1 cellular context compared by ENCODE assay signal in the genomic region with DNA sequence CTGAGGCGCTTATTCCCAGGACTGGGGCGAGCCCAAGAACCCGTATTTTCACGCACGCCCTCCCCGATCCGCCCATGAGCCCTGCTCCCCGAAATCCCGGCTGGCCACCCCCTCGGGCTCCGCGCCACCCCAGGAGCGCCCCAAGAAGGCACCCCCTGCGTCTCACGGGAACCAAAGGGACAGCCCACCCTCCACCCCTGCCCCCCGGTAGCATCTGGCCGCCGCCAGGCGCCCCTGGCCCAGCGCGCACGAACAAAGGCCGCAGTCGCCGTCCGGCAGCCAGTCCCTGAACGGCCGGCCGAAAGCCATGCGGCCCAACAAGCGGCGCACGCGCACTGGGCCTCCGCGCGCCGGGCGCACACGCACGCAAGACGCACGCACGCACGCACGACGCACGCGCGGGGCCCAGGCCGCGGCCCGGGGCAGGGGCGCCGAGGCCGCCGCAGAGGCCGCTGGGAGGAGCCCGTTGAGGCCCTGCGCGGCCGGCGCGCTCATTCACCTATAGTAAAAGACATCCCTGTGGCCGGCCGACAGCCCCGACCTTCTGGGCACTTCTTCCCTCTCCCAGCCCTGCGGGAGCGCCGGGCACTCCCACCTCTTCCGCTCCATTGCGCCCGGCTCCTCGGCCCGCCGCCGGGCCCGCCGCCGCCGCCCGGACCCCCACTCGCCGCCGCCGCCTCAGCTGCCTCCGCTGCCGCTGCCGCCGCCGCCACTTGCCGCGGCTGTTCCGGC.
TF ChIP-seq lines count a peak whose summit lies in the region.

No MANE protein-coding gene starts in this region.

TF ChIP-seq in K562, 482 proteins besides CTCF, POLR2A, EP300 and RAD21 (continued from another document and continues in another):
- TF ChIP-seq, protein P1, sequence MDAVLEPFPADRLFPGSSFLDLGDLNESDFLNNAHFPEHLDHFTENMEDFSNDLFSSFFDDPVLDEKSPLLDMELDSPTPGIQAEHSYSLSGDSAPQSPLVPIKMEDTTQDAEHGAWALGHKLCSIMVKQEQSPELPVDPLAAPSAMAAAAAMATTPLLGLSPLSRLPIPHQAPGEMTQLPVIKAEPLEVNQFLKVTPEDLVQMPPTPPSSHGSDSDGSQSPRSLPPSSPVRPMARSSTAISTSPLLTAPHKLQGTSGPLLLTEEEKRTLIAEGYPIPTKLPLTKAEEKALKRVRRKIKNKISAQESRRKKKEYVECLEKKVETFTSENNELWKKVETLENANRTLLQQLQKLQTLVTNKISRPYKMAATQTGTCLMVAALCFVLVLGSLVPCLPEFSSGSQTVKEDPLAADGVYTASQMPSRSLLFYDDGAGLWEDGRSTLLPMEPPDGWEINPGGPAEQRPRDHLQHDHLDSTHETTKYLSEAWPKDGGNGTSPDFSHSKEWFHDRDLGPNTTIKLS (IDR thresholded peaks at IDR 0.05; ENCODE audit: borderline replicate concordance, low read depth): 0 out of 2 replicates have a peak, but pooled peaks have one; percentile 40
- TF ChIP-seq NFIC (IDR thresholded peaks at IDR 0.05) (peak; percentile 47), SOX6 (IDR thresholded peaks at IDR 0.05) (no peak), BMI1 (IDR thresholded peaks at IDR 0.05; ENCODE audit: low read length) (no peak), DEAF1 (CRISPR knock-in tag; IDR thresholded peaks at IDR 0.05) (no peak), CXXC5 (CRISPR knock-in tag; IDR thresholded peaks at IDR 0.05) (peak; percentile 100), NFXL1 (CRISPR knock-in tag; IDR thresholded peaks at IDR 0.05) (no peak), SAFB2 (IDR thresholded peaks at IDR 0.05; ENCODE audit: borderline replicate concordance, low read depth, low read length, severe bottlenecking) (no peak), CEBPB (tag; IDR thresholded peaks at IDR 0.05) (no peak), L3MBTL2 (IDR thresholded peaks at IDR 0.05) (peak; percentile 85), ARID4B (CRISPR knock-in tag; IDR thresholded peaks at IDR 0.05) (0 out of 2 replicates have a peak, but pooled peaks have one; percentile 64), SMAD4 (CRISPR knock-in tag; conservative IDR thresholded peaks at IDR 0.05) (peak; percentile 48; the same call in 1 of the 2 replicates), ESRRA (IDR thresholded peaks at IDR 0.05; ENCODE audit: borderline replicate concordance, low read depth) (0 out of 2 replicates have a peak, but pooled peaks have one; percentile 24), MAZ (CRISPR knock-in tag; conservative IDR thresholded peaks at IDR 0.05 in 1 of 2, IDR thresholded peaks at IDR 0.05 in 1 of 2) (peak; percentile 15 to 73), MBD2 (IDR thresholded peaks at IDR 0.05; ENCODE audit: borderline replicate concordance, low read depth) (peak; percentile 18; the same call in 1 of the 2 replicates), MAFK (IDR thresholded peaks at IDR 0.05; ENCODE audit: low read length) (no peak), JUND (IDR thresholded peaks at IDR 0.05; ENCODE audit: borderline replicate concordance, low read depth, low read length) (no peak), JUND (tag; IDR thresholded peaks at IDR 0.05; ENCODE audit: borderline replicate concordance, low read depth, low read length) (no peak; the same call in 2 of the 3 replicates), FOXJ2 (tag; IDR thresholded peaks at IDR 0.05) (no peak), WHSC1 (IDR thresholded peaks at IDR 0.05; ENCODE audit: low read length) (no peak)
- TF ChIP-seq, protein P2, sequence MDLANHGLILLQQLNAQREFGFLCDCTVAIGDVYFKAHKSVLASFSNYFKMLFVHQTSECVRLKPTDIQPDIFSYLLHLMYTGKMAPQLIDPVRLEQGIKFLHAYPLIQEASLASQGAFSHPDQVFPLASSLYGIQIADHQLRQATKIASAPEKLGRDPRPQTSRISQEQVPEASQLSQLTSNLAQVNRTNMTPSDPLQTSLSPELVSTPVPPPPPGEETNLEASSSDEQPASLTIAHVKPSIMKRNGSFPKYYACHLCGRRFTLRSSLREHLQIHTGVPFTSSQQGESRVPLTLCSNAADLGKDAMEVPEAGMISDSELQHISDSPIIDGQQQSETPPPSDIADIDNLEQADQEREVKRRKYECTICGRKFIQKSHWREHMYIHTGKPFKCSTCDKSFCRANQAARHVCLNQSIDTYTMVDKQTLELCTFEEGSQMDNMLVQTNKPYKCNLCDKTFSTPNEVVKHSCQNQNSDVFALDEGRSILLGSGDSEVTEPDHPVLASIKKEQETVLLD (IDR thresholded peaks at IDR 0.05): peak; percentile 16; the same call in 1 of the 2 replicates
- TF ChIP-seq, protein P3, sequence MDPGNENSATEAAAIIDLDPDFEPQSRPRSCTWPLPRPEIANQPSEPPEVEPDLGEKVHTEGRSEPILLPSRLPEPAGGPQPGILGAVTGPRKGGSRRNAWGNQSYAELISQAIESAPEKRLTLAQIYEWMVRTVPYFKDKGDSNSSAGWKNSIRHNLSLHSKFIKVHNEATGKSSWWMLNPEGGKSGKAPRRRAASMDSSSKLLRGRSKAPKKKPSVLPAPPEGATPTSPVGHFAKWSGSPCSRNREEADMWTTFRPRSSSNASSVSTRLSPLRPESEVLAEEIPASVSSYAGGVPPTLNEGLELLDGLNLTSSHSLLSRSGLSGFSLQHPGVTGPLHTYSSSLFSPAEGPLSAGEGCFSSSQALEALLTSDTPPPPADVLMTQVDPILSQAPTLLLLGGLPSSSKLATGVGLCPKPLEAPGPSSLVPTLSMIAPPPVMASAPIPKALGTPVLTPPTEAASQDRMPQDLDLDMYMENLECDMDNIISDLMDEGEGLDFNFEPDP (CRISPR knock-in tag; IDR thresholded peaks at IDR 0.05): no peak
- TF ChIP-seq, protein P4, sequence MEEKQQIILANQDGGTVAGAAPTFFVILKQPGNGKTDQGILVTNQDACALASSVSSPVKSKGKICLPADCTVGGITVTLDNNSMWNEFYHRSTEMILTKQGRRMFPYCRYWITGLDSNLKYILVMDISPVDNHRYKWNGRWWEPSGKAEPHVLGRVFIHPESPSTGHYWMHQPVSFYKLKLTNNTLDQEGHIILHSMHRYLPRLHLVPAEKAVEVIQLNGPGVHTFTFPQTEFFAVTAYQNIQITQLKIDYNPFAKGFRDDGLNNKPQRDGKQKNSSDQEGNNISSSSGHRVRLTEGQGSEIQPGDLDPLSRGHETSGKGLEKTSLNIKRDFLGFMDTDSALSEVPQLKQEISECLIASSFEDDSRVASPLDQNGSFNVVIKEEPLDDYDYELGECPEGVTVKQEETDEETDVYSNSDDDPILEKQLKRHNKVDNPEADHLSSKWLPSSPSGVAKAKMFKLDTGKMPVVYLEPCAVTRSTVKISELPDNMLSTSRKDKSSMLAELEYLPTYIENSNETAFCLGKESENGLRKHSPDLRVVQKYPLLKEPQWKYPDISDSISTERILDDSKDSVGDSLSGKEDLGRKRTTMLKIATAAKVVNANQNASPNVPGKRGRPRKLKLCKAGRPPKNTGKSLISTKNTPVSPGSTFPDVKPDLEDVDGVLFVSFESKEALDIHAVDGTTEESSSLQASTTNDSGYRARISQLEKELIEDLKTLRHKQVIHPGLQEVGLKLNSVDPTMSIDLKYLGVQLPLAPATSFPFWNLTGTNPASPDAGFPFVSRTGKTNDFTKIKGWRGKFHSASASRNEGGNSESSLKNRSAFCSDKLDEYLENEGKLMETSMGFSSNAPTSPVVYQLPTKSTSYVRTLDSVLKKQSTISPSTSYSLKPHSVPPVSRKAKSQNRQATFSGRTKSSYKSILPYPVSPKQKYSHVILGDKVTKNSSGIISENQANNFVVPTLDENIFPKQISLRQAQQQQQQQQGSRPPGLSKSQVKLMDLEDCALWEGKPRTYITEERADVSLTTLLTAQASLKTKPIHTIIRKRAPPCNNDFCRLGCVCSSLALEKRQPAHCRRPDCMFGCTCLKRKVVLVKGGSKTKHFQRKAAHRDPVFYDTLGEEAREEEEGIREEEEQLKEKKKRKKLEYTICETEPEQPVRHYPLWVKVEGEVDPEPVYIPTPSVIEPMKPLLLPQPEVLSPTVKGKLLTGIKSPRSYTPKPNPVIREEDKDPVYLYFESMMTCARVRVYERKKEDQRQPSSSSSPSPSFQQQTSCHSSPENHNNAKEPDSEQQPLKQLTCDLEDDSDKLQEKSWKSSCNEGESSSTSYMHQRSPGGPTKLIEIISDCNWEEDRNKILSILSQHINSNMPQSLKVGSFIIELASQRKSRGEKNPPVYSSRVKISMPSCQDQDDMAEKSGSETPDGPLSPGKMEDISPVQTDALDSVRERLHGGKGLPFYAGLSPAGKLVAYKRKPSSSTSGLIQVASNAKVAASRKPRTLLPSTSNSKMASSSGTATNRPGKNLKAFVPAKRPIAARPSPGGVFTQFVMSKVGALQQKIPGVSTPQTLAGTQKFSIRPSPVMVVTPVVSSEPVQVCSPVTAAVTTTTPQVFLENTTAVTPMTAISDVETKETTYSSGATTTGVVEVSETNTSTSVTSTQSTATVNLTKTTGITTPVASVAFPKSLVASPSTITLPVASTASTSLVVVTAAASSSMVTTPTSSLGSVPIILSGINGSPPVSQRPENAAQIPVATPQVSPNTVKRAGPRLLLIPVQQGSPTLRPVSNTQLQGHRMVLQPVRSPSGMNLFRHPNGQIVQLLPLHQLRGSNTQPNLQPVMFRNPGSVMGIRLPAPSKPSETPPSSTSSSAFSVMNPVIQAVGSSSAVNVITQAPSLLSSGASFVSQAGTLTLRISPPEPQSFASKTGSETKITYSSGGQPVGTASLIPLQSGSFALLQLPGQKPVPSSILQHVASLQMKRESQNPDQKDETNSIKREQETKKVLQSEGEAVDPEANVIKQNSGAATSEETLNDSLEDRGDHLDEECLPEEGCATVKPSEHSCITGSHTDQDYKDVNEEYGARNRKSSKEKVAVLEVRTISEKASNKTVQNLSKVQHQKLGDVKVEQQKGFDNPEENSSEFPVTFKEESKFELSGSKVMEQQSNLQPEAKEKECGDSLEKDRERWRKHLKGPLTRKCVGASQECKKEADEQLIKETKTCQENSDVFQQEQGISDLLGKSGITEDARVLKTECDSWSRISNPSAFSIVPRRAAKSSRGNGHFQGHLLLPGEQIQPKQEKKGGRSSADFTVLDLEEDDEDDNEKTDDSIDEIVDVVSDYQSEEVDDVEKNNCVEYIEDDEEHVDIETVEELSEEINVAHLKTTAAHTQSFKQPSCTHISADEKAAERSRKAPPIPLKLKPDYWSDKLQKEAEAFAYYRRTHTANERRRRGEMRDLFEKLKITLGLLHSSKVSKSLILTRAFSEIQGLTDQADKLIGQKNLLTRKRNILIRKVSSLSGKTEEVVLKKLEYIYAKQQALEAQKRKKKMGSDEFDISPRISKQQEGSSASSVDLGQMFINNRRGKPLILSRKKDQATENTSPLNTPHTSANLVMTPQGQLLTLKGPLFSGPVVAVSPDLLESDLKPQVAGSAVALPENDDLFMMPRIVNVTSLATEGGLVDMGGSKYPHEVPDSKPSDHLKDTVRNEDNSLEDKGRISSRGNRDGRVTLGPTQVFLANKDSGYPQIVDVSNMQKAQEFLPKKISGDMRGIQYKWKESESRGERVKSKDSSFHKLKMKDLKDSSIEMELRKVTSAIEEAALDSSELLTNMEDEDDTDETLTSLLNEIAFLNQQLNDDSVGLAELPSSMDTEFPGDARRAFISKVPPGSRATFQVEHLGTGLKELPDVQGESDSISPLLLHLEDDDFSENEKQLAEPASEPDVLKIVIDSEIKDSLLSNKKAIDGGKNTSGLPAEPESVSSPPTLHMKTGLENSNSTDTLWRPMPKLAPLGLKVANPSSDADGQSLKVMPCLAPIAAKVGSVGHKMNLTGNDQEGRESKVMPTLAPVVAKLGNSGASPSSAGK (IDR thresholded peaks at IDR 0.05): peak; percentile 51
- TF ChIP-seq, protein P5, sequence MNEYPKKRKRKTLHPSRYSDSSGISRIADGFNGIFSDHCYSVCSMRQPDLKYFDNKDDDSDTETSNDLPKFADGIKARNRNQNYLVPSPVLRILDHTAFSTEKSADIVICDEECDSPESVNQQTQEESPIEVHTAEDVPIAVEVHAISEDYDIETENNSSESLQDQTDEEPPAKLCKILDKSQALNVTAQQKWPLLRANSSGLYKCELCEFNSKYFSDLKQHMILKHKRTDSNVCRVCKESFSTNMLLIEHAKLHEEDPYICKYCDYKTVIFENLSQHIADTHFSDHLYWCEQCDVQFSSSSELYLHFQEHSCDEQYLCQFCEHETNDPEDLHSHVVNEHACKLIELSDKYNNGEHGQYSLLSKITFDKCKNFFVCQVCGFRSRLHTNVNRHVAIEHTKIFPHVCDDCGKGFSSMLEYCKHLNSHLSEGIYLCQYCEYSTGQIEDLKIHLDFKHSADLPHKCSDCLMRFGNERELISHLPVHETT (CRISPR knock-in tag; conservative IDR thresholded peaks at IDR 0.05 in 1 of 2, IDR thresholded peaks at IDR 0.05 in 1 of 2): peak in 1 of 2 experiments; percentile 94; a peak in 2 of 4 replicates
